In the genomic region with DNA sequence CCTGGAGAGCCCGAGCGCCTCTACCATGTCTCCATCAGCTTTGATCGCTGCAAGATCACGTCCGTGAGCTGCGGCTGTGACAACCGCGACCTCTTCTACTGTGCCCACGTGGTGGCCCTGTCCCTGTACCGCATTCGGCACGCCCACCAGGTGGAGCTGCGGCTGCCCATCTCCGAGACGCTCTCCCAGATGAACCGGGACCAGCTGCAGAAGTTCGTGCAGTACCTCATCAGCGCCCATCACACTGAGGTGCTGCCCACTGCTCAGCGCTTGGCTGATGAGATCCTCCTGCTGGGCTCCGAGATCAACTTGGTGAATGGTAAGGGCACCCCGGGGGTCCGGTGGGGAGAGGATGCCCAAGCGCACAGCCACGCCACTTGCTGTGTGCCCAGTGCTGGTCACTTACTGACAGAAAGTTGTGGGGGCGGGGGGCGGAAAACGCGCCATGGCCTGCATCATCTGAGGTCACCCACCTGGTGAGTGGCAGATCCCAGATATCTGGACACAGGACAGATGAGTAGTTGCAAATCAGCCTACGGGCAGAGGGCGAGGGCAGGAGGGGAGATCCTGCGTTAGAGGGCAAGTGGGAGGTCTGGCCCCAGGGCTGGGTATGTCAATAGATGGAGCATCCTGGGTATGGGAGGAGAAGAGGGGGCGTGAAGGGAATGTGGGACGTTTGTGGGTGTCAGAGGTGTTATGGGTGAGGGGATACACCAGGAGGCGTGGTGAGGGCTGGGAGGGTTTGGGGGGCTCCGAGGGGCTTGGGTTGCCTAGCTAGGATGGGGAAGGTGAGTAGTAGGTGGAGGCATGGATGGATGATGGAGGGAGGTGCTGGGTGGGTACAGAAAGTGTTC, we compare ENCODE assay signal across 11 cellular contexts. TPM values are rescaled to one million over a fixed set of nuclear protein-coding genes. Genes with fewer than 3 reads are reported as not detected.
DNase-seq lines count a peak whose midpoint lies in the region; ATAC-seq and TF ChIP-seq lines count a peak whose summit lies in the region.
"Had no signal": no experiment of that assay in that cellular context is flagged by ENCODE, and none has a peak within 500 bp of the region (broad histone marks: within the 10 kb centered on the region; RNA-seq: fewer than 3 reads in every experiment).

No MANE protein-coding gene starts in this region.

- H3K9me3 Mint-ChIP-seq in HFFc6: no peaks in the 10 kb centered on the region
- no peaks in the 10 kb centered on the region for H3K9me3 Mint-ChIP-seq in CD4-positive, alpha-beta memory T cell
- H3K9me3 Mint-ChIP-seq: central memory CD8-positive, alpha-beta T cell; IgD-negative memory B cell had no signal

- no peak overlapping the region for H3K4me3 Mint-ChIP-seq in HFFc6
- H3K4me3 Mint-ChIP-seq in CD4-positive, alpha-beta memory T cell: peak overlapping the region in 1 of 8 donors; percentile 34
- H3K4me3 Mint-ChIP-seq: central memory CD8-positive, alpha-beta T cell had no signal

- H3K27me3 ChIP-seq in AG04450 (ENCODE audit: control insufficient read depth, insufficient read depth, low read length) (no peaks in the 10 kb centered on the region), right lobe of liver (no peaks in the 10 kb centered on the region)
- H3K27me3 ChIP-seq in CD4-positive, alpha-beta memory T cell (ENCODE audit: insufficient read depth, low read length): no peaks in the 10 kb centered on the region

- peaks cover 0 to 2% (median 0%) of the 10 kb centered on the region in 4 donors for H3K36me3 ChIP-seq in right lobe of liver
- H3K36me3 ChIP-seq in CD4-positive, alpha-beta memory T cell (ENCODE audit: insufficient read depth, low read length): no peaks in the 10 kb centered on the region
- H3K36me3 ChIP-seq: prostate gland had no signal

- TF ChIP-seq CTCF in AG04450 (IDR thresholded peaks at IDR 0.05; ENCODE audit: low read depth, low read length) (0 out of 2 replicates have a peak, but pooled peaks have one; percentile 15), HFFc6 (IDR thresholded peaks at IDR 0.05) (peak; percentile 43), right lobe of liver (IDR thresholded peaks at IDR 0.05) (peak in 1 of 4 donors; percentile 16)

- peaks cover 14% of the 10 kb centered on the region for H3K36me3 Mint-ChIP-seq in HFFc6 (ENCODE audit: low read depth)
- H3K36me3 Mint-ChIP-seq in CD4-positive, alpha-beta memory T cell: peaks cover 0 to 8% of the 10 kb centered on the region in 2 donors

- H3K4me3 ChIP-seq in AG04450 (ENCODE audit: low read depth, low read length) (no peak overlapping the region), right lobe of liver (no peak overlapping the region)
- no peak overlapping the region for H3K4me3 ChIP-seq in CD4-positive, alpha-beta memory T cell (ENCODE audit: low read length in 2 of 2)
- H3K4me3 ChIP-seq: prostate gland had no signal

- WGBS in right lobe of liver (ENCODE audit: insufficient coverage, low coverage, low lambda C conversion rate, missing lambda C conversion rate): 83% methylated on average over 27 of the region's 35 CpGs

- H3K4me1 ChIP-seq in right lobe of liver: no peaks in the 10 kb centered on the region
- no peaks in the 10 kb centered on the region for H3K4me1 ChIP-seq in CD4-positive, alpha-beta memory T cell (ENCODE audit: insufficient read depth, low read length)

- no peak for TF ChIP-seq POLR2A in right lobe of liver (IDR thresholded peaks at IDR 0.05)

- H3K27ac ChIP-seq in AG04450 (ENCODE audit: low read depth, low read length) (no peak overlapping the region), right lobe of liver (no peak overlapping the region)
- H3K27ac ChIP-seq in CD4-positive, alpha-beta memory T cell (ENCODE audit: low read depth, low read length): no peak overlapping the region
- H3K27ac ChIP-seq: prostate gland had no signal

- POLR2A ChIA-PET in AG04450 (lab: Yijun Ruan, JAX): interaction anchor here (1.1 kb wide), 1 partner anchor 34 kb away, joined by 3 read pairs; no protein-coding TSS in a partner anchor
- POLR2A ChIA-PET in CD4-positive, alpha-beta memory T cell (lab: Charles Lee; ENCODE audit: partially characterized antibody): interaction anchor here (1.1 to 1.2 kb wide), 2 partner anchors 7 to 12 kb away, joined by 3 to 4 read pairs; no protein-coding TSS in a partner anchor

- CTCF ChIA-PET in AG04450 (lab: Charles Lee): interaction anchor here (1.1 to 1.6 kb wide), 2 partner anchors 21 to 57 kb away, joined by 3 to 4 read pairs; no protein-coding TSS in a partner anchor
- CTCF ChIA-PET in CD4-positive, alpha-beta memory T cell (lab: Charles Lee; ENCODE audit: partially characterized antibody): interaction anchor here (1.0 to 1.1 kb wide), 2 partner anchors 45 to 58 kb away, joined by 3 to 4 read pairs; no protein-coding TSS in a partner anchor

- intact Hi-C loops in right lobe of liver (cut with DNase I): no loop called here
- intact Hi-C loops in CD4-positive, alpha-beta memory T cell (cut with micrococcal nuclease): no loop called here

- DNase-seq in AG04450 (ENCODE audit: low read depth, low spot score) (no peak), HFFc6 (no peak), dermis blood vessel endothelial cell (peak; percentile 42), right lobe of liver (no peak), T-helper 2 cell (no peak), NCI-H128 (lab: John Stamatoyannopoulos, UW; ENCODE audit: unreplicated experiment) (no peak), NCI-H1105 (lab: John Stamatoyannopoulos, UW) (no peak)
- no peak for DNase-seq in CD4-positive, alpha-beta memory T cell

- peak in 3 of 4 donors; percentile 18 to 37 (median 29) for ATAC-seq in right lobe of liver

- H3K27ac Mint-ChIP-seq in HFFc6: no peak overlapping the region
- no peak overlapping the region for H3K27ac Mint-ChIP-seq in CD4-positive, alpha-beta memory T cell
- H3K27ac Mint-ChIP-seq: IgD-negative memory B cell had no signal

- H3K9me3 ChIP-seq in AG04450 (ENCODE audit: control insufficient read depth, insufficient read depth, low read length) (peaks cover 2% of the 10 kb centered on the region; the same call in 1 of the 2 replicates), right lobe of liver (no peaks in the 10 kb centered on the region)
- H3K9me3 ChIP-seq in CD4-positive, alpha-beta memory T cell (ENCODE audit: control insufficient read depth in 1 of 2, low read length in 2 of 2): no peaks in the 10 kb centered on the region
- H3K9me3 ChIP-seq: prostate gland had no signal

- H3K27me3 Mint-ChIP-seq in HFFc6 (ENCODE audit: insufficient read depth): peaks cover 2% of the 10 kb centered on the region
- no peaks in the 10 kb centered on the region for H3K27me3 Mint-ChIP-seq in CD4-positive, alpha-beta memory T cell
- H3K27me3 Mint-ChIP-seq: central memory CD8-positive, alpha-beta T cell; IgD-negative memory B cell had no signal

- H3K4me1 Mint-ChIP-seq in HFFc6 (ENCODE audit: low read depth): no peaks in the 10 kb centered on the region
- no peaks in the 10 kb centered on the region for H3K4me1 Mint-ChIP-seq in CD4-positive, alpha-beta memory T cell
- H3K4me1 Mint-ChIP-seq: central memory CD8-positive, alpha-beta T cell; IgD-negative memory B cell had no signal

RNA-seq across cellular contexts. Expression of a gene that starts 9.8 kb away (rescaled TPM):
- polyA plus RNA-seq in AG04450 (2011; rRNA removed): 2.3 and 3.4 TPM in 2 replicates
- 3.6 and 5.0 TPM in 2 replicates for polyA minus RNA-seq in AG04450 (2011; rRNA and poly(A)+ RNA removed)
- 1 to 10 TPM; 5.0 to 6.0 (median 5.2) TPM for total RNA-seq in HFFc6 (2021; fragmentation: NEBNext Ultra II Directional; extraction: Animal tissue kit (Norgen Biotek cat#: 25700))
- total RNA-seq in dermis blood vessel endothelial cell (23.7 and 26.0 TPM in 2 replicates), right lobe of liver (1 to 10 TPM in 5 of 6 experiments, under 1 TPM in 1; 0.98 to 3.7 (median 1.7) TPM)
- total RNA-seq in CD4-positive, alpha-beta memory T cell: 1 to 10 TPM; 6.4 to 6.6 TPM
- polyA plus RNA-seq in CD4-positive, alpha-beta memory T cell: 1 to 10 TPM in 1 of 2 donors, under 1 TPM in 1; 0.33 to 1.6 TPM

RNA-seq across cellular contexts. Expression of a gene that starts 30.8 kb away (rescaled TPM):
- 145 and 213 TPM in 2 replicates for polyA plus RNA-seq in AG04450 (2011; rRNA removed)
- polyA minus RNA-seq in AG04450 (2011; rRNA and poly(A)+ RNA removed): 118 and 136 TPM in 2 replicates
- total RNA-seq in HFFc6 (2021; fragmentation: NEBNext Ultra II Directional; extraction: Animal tissue kit (Norgen Biotek cat#: 25700)): 100 to 1,000 TPM; 123 to 204 (median 172) TPM
- total RNA-seq in dermis blood vessel endothelial cell (34.0 and 59.1 TPM in 2 replicates), right lobe of liver (100 to 1,000 TPM in 2 of 6 experiments, 10 to 100 TPM in 4; 30.6 to 227 (median 32.8) TPM)
- 10 to 100 TPM; 84.3 to 85.0 TPM for total RNA-seq in CD4-positive, alpha-beta memory T cell
- 100 to 1,000 TPM; 207 to 257 TPM for polyA plus RNA-seq in CD4-positive, alpha-beta memory T cell

RNA-seq across cellular contexts. Expression of a gene that starts 40.7 kb away (rescaled TPM):
- 20.2 and 24.1 TPM in 2 replicates for polyA plus RNA-seq in AG04450 (2011; rRNA removed)
- 15.7 and 19.7 TPM in 2 replicates for polyA minus RNA-seq in AG04450 (2011; rRNA and poly(A)+ RNA removed)
- total RNA-seq in HFFc6 (2021; fragmentation: NEBNext Ultra II Directional; extraction: Animal tissue kit (Norgen Biotek cat#: 25700)): 10 to 100 TPM; 31.3 to 34.7 (median 31.8) TPM
- 51.8 and 58.0 TPM in 2 replicates for total RNA-seq in dermis blood vessel endothelial cell
- 10 to 100 TPM; 14.5 to 30.5 (median 24.1) TPM for total RNA-seq in right lobe of liver
- 10 to 100 TPM; 46.4 to 52.3 TPM for total RNA-seq in CD4-positive, alpha-beta memory T cell
- 10 to 100 TPM in 1 of 2 donors, 1 to 10 TPM in 1; 3.5 to 18.4 TPM for polyA plus RNA-seq in CD4-positive, alpha-beta memory T cell
